27 cellular contexts compared by ENCODE assay signal in genomic region chr15:48233246-48233645, GRCh38. TPM values are rescaled to one million over a fixed set of nuclear protein-coding genes. Genes with fewer than 3 reads are reported as not detected.
DNase-seq lines count a peak whose midpoint lies in the region; ATAC-seq, FAIRE-seq and TF ChIP-seq lines count a peak whose summit lies in the region.
"Had no signal": no experiment of that assay in that cellular context is flagged by ENCODE, and none has a peak within 500 bp of the region (broad histone marks: within the 10 kb centered on the region; RNA-seq: fewer than 3 reads in every experiment).

No MANE protein-coding gene starts in this region.

- TF ChIP-seq POLR2A in GM12878 (IDR thresholded peaks at IDR 0.05; ENCODE audit: low read depth, low read length) = no peak
- no peak for TF ChIP-seq POLR2A in gastroesophageal sphincter (IDR thresholded peaks at IDR 0.05)

- no TSS peak for BruUV-seq in GM12878 (replicated peaks; lab: Mats Ljungman, UMichigan)

- H3K4me2 ChIP-seq in GM12878 (ENCODE audit: control insufficient read depth, insufficient read depth) = no peak overlapping the region
- H3K4me2 ChIP-seq: A549; BLaER1 treated with 17β-estradiol and CSF1 and Interleukin-3, amounts not matched to agents 10 nM and 100 nM; GM23338 had no signal

- ATAC-seq in GM18907 (IDR thresholded peaks at IDR 0.05; ENCODE audit: unreplicated experiment) (peak; percentile 50), HG02973 (IDR thresholded peaks at IDR 0.05; ENCODE audit: unreplicated experiment) (peak; percentile 46), GM12878 (no peak), HG02981 (IDR thresholded peaks at IDR 0.05; ENCODE audit: unreplicated experiment) (no peak), left cardiac atrium (no peak), gastroesophageal sphincter (no peak), GM21737 (IDR thresholded peaks at IDR 0.05; ENCODE audit: unreplicated experiment) (no peak)
- ATAC-seq: A549, GM23338 had no signal

- DNase-seq in GM12878 (ENCODE audit: low read depth, low spot score) = no peak
- DNase-seq in left cardiac atrium = no peak
- DNase-seq: 8988T; ACHN; AML-193; BE2C; CD4-positive, alpha-beta T cell; CD8-positive, alpha-beta memory T cell; DMS 273 treated with DMSO at 0.1 percent for 48 hours; DMS79; EL; GDM1; HFFc6 had no signal

- H3K27me3 ChIP-seq in GM12878 (replicated peaks in 1 of 2; ENCODE audit: control insufficient read depth in 2 of 2, insufficient read depth in 2 of 2, low read length in 1 of 2) (no peaks in the 10 kb centered on the region), gastroesophageal sphincter (no peaks in the 10 kb centered on the region)
- H3K27me3 ChIP-seq: BE2C; BLaER1 treated with 17β-estradiol and CSF1 and Interleukin-3, amounts not matched to agents 10 nM and 100 nM had no signal

- no peak overlapping the region for H3K9ac ChIP-seq in GM12878 (ENCODE audit: control insufficient read depth, insufficient read depth, low read length)
- H3K9ac ChIP-seq: BLaER1 treated with 17β-estradiol and CSF1 and Interleukin-3, amounts not matched to agents 10 nM and 100 nM had no signal

- H3K36me3 ChIP-seq in GM12878 (ENCODE audit: control insufficient read depth in 2 of 2, insufficient read depth in 2 of 2, low read length in 1 of 2) (no peaks in the 10 kb centered on the region), gastroesophageal sphincter (no peaks in the 10 kb centered on the region)
- H3K36me3 ChIP-seq: BE2C; BLaER1 treated with 17β-estradiol and CSF1 and Interleukin-3, amounts not matched to agents 10 nM and 100 nM; HAP-1 had no signal

- CTCF ChIA-PET in GM12878 (lab: Yijun Ruan, JAX) = no interaction called here

- no peak overlapping the region for H3K4me3 ChIP-seq in GM12878
- no peak overlapping the region for H3K4me3 ChIP-seq in gastroesophageal sphincter
- H3K4me3 ChIP-seq: A549; BLaER1 treated with 17β-estradiol and CSF1 and Interleukin-3, amounts not matched to agents 10 nM and 100 nM; GM23338; HAP-1 had no signal

- no peaks in the 10 kb centered on the region for H4K20me1 ChIP-seq in GM12878 (ENCODE audit: control insufficient read depth, insufficient read depth)
- H4K20me1 ChIP-seq: BLaER1 treated with 17β-estradiol and CSF1 and Interleukin-3, amounts not matched to agents 10 nM and 100 nM had no signal

- SMC1A ChIA-PET in GM12878 (lab: Charles Lee; ENCODE audit: uncharacterized antibody, unreplicated experiment) = no interaction called here

- H3K4me1 ChIP-seq in GM12878 (ENCODE audit: control insufficient read depth, insufficient read depth, low read length) (no peaks in the 10 kb centered on the region), gastroesophageal sphincter (no peaks in the 10 kb centered on the region)
- H3K4me1 ChIP-seq: A549; BE2C; BLaER1 treated with 17β-estradiol and CSF1 and Interleukin-3, amounts not matched to agents 10 nM and 100 nM; HAP-1 had no signal

- H3K9me3 ChIP-seq in GM12878 (replicated peaks; ENCODE audit: control insufficient read depth, insufficient read depth, low read length) (no peaks in the 10 kb centered on the region), gastroesophageal sphincter (no peaks in the 10 kb centered on the region)
- H3K9me3 ChIP-seq: A549; BE2C; BLaER1 treated with 17β-estradiol and CSF1 and Interleukin-3, amounts not matched to agents 10 nM and 100 nM; HAP-1 had no signal

- POLR2A ChIA-PET in GM12878 (lab: Charles Lee) = no interaction called here

- TF ChIP-seq CTCF in GM12878 (IDR thresholded peaks at IDR 0.05 in 2 of 3, conservative IDR thresholded peaks at IDR 0.05 in 1 of 3; ENCODE audit: control insufficient read depth in 2 of 3, extremely low read depth in 1 of 3, insufficient read depth in 1 of 3, low read depth in 3 of 3, low read length in 3 of 3) (no peak), gastroesophageal sphincter (IDR thresholded peaks at IDR 0.05) (no peak)

- RAD21 ChIA-PET in GM12878 (lab: Charles Lee; ENCODE audit: unreplicated experiment) = no interaction called here

- no peak for TF ChIP-seq EP300 in GM12878 (IDR thresholded peaks at IDR 0.05; ENCODE audit: borderline replicate concordance in 1 of 2, control insufficient read depth in 1 of 2, low read depth in 2 of 2, low read length in 2 of 2)
- no peak for TF ChIP-seq EP300 in gastroesophageal sphincter (IDR thresholded peaks at IDR 0.05)

- H3K79me2 ChIP-seq in GM12878 (ENCODE audit: control insufficient read depth, insufficient read depth, low read length) = no peaks in the 10 kb centered on the region

- no peak overlapping the region for H2AFZ ChIP-seq in GM12878 (ENCODE audit: control insufficient read depth, low read depth, low read length)
- H2AFZ ChIP-seq: GM23338 had no signal

- peak; percentile 27 for FAIRE-seq in GM12878 (lab: Jason Lieb, UNC)
- FAIRE-seq: A549, D721Med, GM12892, GM19239, H54 had no signal

- in situ Hi-C loops in GM12878 (cut with MboI) = no loop called here

- no peak overlapping the region for H3K27ac ChIP-seq in GM12878 (ENCODE audit: control insufficient read depth, insufficient read depth)
- H3K27ac ChIP-seq in gastroesophageal sphincter = no peak overlapping the region
- H3K27ac ChIP-seq: A549; BLaER1 treated with 17β-estradiol and CSF1 and Interleukin-3, amounts not matched to agents 10 nM and 100 nM had no signal

- intact Hi-C loops in GM12878 (cut with micrococcal nuclease; ENCODE audit: unreplicated experiment) (no loop called here), left cardiac atrium (cut with DNase I) (no loop called here)

- no peak for TF ChIP-seq RAD21 in GM12878 (IDR thresholded peaks at IDR 0.05; ENCODE audit: insufficient read depth, low read depth, low read length)

TF ChIP-seq in GM12878, 131 proteins besides CTCF, POLR2A, EP300 and RAD21 (continues in another document):
- TF ChIP-seq HDAC6 (IDR thresholded peaks at IDR 0.05; ENCODE audit: unreplicated experiment) = no peak
- no peak for TF ChIP-seq NR2F1 (conservative IDR thresholded peaks at IDR 0.05)
- no peak for TF ChIP-seq ZNF622 (IDR thresholded peaks at IDR 0.05)

RNA-seq across cellular contexts. Expression of gene SLC12A1, which starts 27.1 kb away (rescaled TPM):
- not detected in 2 replicates for total RNA-seq in GM12878 (2013; cell fraction: nucleolus; rRNA removed)
- total RNA-seq in GM12878 (2014; rRNA removed) = under 0.01 TPM in 1 of 2 replicates, not detected in the other
- not detected in 2 replicates for total RNA-seq in GM12878 (2014; rRNA removed; fragmentation: Illumina TruSeq; extraction: Trizol)
- not detected in 2 replicates for total RNA-seq in GM12878 (2021)
- polyA plus RNA-seq in GM12878 (2011; ENCODE audit: low read depth) = not detected
- polyA plus RNA-seq in GM12878 (2011; rRNA removed) = 0.03 TPM in 1 of 2 replicates, not detected in the other
- not detected in 2 replicates for polyA plus RNA-seq in GM12878 (2011; cell fraction: cytosol; rRNA removed)
- not detected in 2 replicates for polyA plus RNA-seq in GM12878 (2011; cell fraction: nucleus; rRNA removed)
- not detected in 2 replicates for polyA plus RNA-seq in GM12878 (2012)
- polyA plus RNA-seq in GM12878 (2014; fragmentation: Illumina TruSeq; extraction: Trizol) = not detected in 2 replicates
- not detected for polyA plus RNA-seq in GM12878 (2014; fragmentation: Nextera tagmentation; extraction: Ambion mirVana)
- 0.06 TPM in 1 of 2 replicates, not detected in the other for polyA plus RNA-seq in GM12878 (2014; rRNA removed)
- not detected for polyA plus RNA-seq in GM12878 (2016; fragmentation: Nextera tagmentation; extraction: Ambion mirVana)
- polyA minus RNA-seq in GM12878 (2011; rRNA and poly(A)+ RNA removed) = not detected in 2 replicates
- polyA minus RNA-seq in GM12878 (2011; cell fraction: cytosol; rRNA and poly(A)+ RNA removed) = not detected in 2 replicates
- not detected in 2 replicates for polyA minus RNA-seq in GM12878 (2011; cell fraction: nucleus; rRNA and poly(A)+ RNA removed)
- not detected for total RNA-seq in left cardiac atrium
- total RNA-seq in gastroesophageal sphincter = not detected
- total RNA-seq: CD4-positive, alpha-beta T cell; CD8-positive, alpha-beta memory T cell; HFFc6 had no signal
- polyA plus RNA-seq: A549; CD14-positive monocyte; CD8-positive, alpha-beta memory T cell had no signal

RNA-seq across cellular contexts. Expression of gene CTXN2, which starts 41.8 kb away (rescaled TPM):
- total RNA-seq in GM12878 (2013; cell fraction: nucleolus; rRNA removed) = not detected in 2 replicates
- not detected in 2 replicates for total RNA-seq in GM12878 (2014; rRNA removed)
- 0.09 TPM in 1 of 2 replicates, not detected in the other for total RNA-seq in GM12878 (2014; rRNA removed; fragmentation: Illumina TruSeq; extraction: Trizol)
- not detected in 2 replicates for total RNA-seq in GM12878 (2021)
- not detected for polyA plus RNA-seq in GM12878 (2011; ENCODE audit: low read depth)
- not detected in 2 replicates for polyA plus RNA-seq in GM12878 (2011; rRNA removed)
- not detected in 2 replicates for polyA plus RNA-seq in GM12878 (2011; cell fraction: cytosol; rRNA removed)
- not detected in 2 replicates for polyA plus RNA-seq in GM12878 (2011; cell fraction: nucleus; rRNA removed)
- polyA plus RNA-seq in GM12878 (2012) = not detected in 2 replicates
- polyA plus RNA-seq in GM12878 (2014; fragmentation: Illumina TruSeq; extraction: Trizol) = 0.01 TPM in 1 of 2 replicates, not detected in the other
- polyA plus RNA-seq in GM12878 (2014; fragmentation: Nextera tagmentation; extraction: Ambion mirVana) = not detected
- not detected in 2 replicates for polyA plus RNA-seq in GM12878 (2014; rRNA removed)
- not detected for polyA plus RNA-seq in GM12878 (2016; fragmentation: Nextera tagmentation; extraction: Ambion mirVana)
- not detected in 2 replicates for polyA minus RNA-seq in GM12878 (2011; rRNA and poly(A)+ RNA removed)
- polyA minus RNA-seq in GM12878 (2011; cell fraction: cytosol; rRNA and poly(A)+ RNA removed) = not detected in 2 replicates
- polyA minus RNA-seq in GM12878 (2011; cell fraction: nucleus; rRNA and poly(A)+ RNA removed) = not detected in 2 replicates
- total RNA-seq in left cardiac atrium = not detected
- not detected for total RNA-seq in gastroesophageal sphincter
- total RNA-seq: CD4-positive, alpha-beta T cell; CD8-positive, alpha-beta memory T cell; GM23338; HFFc6 had no signal
- polyA plus RNA-seq: A549; CD14-positive monocyte; CD8-positive, alpha-beta memory T cell had no signal

RNA-seq across cellular contexts. Expression of gene MYEF2, which starts 55.2 kb away (rescaled TPM):
- 151 and 156 TPM in 2 replicates for total RNA-seq in GM12878 (2013; cell fraction: nucleolus; rRNA removed)
- total RNA-seq in GM12878 (2014; rRNA removed) = 17.3 and 21.6 TPM in 2 replicates
- total RNA-seq in GM12878 (2014; rRNA removed; fragmentation: Illumina TruSeq; extraction: Trizol) = 22.5 and 26.2 TPM in 2 replicates
- total RNA-seq in GM12878 (2021) = 21.8 and 26.1 TPM in 2 replicates
- 15.4 TPM for polyA plus RNA-seq in GM12878 (2011; ENCODE audit: low read depth)
- 47.0 and 85.1 TPM in 2 replicates for polyA plus RNA-seq in GM12878 (2011; rRNA removed)
- 8.8 and 8.9 TPM in 2 replicates for polyA plus RNA-seq in GM12878 (2011; cell fraction: cytosol; rRNA removed)
- polyA plus RNA-seq in GM12878 (2011; cell fraction: nucleus; rRNA removed) = 91.7 and 102 TPM in 2 replicates
- 21.0 and 26.1 TPM in 2 replicates for polyA plus RNA-seq in GM12878 (2012)
- 34.1 and 45.8 TPM in 2 replicates for polyA plus RNA-seq in GM12878 (2014; fragmentation: Illumina TruSeq; extraction: Trizol)
- polyA plus RNA-seq in GM12878 (2014; fragmentation: Nextera tagmentation; extraction: Ambion mirVana) = 10 to 100 TPM; 10.2 to 11.7 TPM
- 30.5 and 32.0 TPM in 2 replicates for polyA plus RNA-seq in GM12878 (2014; rRNA removed)
- 10 to 100 TPM in 1 of 2 experiments, 1 to 10 TPM in 1; 9.2 to 15.9 TPM for polyA plus RNA-seq in GM12878 (2016; fragmentation: Nextera tagmentation; extraction: Ambion mirVana)
- polyA minus RNA-seq in GM12878 (2011; rRNA and poly(A)+ RNA removed) = 20.8 and 24.7 TPM in 2 replicates
- 10.2 and 11.1 TPM in 2 replicates for polyA minus RNA-seq in GM12878 (2011; cell fraction: cytosol; rRNA and poly(A)+ RNA removed)
- 39.9 and 57.8 TPM in 2 replicates for polyA minus RNA-seq in GM12878 (2011; cell fraction: nucleus; rRNA and poly(A)+ RNA removed)
- total RNA-seq in left cardiac atrium = 10 to 100 TPM in 1 of 2 donors, 1 to 10 TPM in 1; 6.3 to 13.4 TPM
- 10 to 100 TPM; 19.3 to 94.2 (median 40.1) TPM for total RNA-seq in gastroesophageal sphincter
- polyA plus RNA-seq: CD14-positive monocyte had no signal

Comparison
In these comparisons a context has a peak if more than half of its experiments do, and no peak if none do; other contexts are left out.
1. ATAC-seq: peak in GM18907 (single experiment) and HG02973 (single experiment); none in GM12878 (single experiment), HG02981 (single experiment), left cardiac atrium (0 of 2), gastroesophageal sphincter (single experiment) and GM21737 (single experiment).